ENCODE assay signal across 11 cellular contexts in the genomic region with DNA sequence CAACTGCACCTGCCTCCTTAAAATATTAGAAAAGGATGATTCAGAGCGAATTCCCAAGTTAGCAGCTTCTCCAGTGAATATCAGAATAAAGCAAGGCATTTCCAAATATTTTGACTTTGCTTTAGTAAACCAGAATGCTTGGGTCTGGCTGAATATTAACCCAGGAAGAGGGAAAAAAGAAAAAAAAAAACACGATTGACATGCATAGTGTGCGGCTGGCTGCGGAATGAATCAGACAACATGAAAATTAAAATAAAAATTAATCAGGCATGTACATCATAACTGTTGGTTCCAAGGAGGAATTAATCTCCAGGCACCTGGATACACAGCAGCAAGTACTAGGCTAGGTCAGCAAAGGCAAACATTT.
A peak's percentile ranks its signal among the peaks of the same experiment; 100 is the strongest.
DNase-seq lines count a peak whose midpoint lies in the region; ATAC-seq and TF ChIP-seq lines count a peak whose summit lies in the region.
"Had no signal": no experiment of that assay in that cellular context is flagged by ENCODE, and none has a peak within 500 bp of the region (broad histone marks: within the 10 kb centered on the region; RNA-seq: fewer than 3 reads in every experiment).

No MANE protein-coding gene starts in this region.

- WGBS in gastroesophageal sphincter (ENCODE audit: low coverage in 1 of 2), 2 donors, result 52 to 72% methylated on average over 3 to 4 of the region's 4 CpGs

- DNase-seq in AG04449 (ENCODE audit: low read depth, low spot score), result no peak
- DNase-seq in RWPE1 (ENCODE audit: low spot score), result no peak
- no peak for DNase-seq in DMS153 (lab: John Stamatoyannopoulos, UW)
- DNase-seq in effector CD4-positive, alpha-beta T cell, result no peak
- DNase-seq: activated naive CD8-positive, alpha-beta T cell treated with anti-CD3 and anti-CD28 coated beads, Interleukin-2, amount 10 ng/mL, durations not matched to agents 7 days and 5 days; AML-193 had no signal

- H3K9me3 ChIP-seq in gastroesophageal sphincter, result peaks cover 0 to 2% (median 0%) of the 10 kb centered on the region in 3 donors
- peaks cover 5% of the 10 kb centered on the region for H3K9me3 ChIP-seq in neuron (ENCODE audit: low read length)

- TF ChIP-seq EP300 in gastroesophageal sphincter (IDR thresholded peaks at IDR 0.05), result no peak

- peaks cover 0 to 31% (median 13%) of the 10 kb centered on the region in 3 donors for H3K4me1 ChIP-seq in gastroesophageal sphincter
- peaks cover 41% of the 10 kb centered on the region for H3K4me1 ChIP-seq in neuron (ENCODE audit: insufficient read depth, low read length)

- CTCF ChIA-PET in AG04449 (lab: Yijun Ruan, JAX) (interaction anchor here (0.9 kb wide), 1 partner anchor 106 kb away, joined by 4 read pairs; no protein-coding TSS in a partner anchor), RWPE1 (lab: Yijun Ruan, JAX) (interaction anchor here (0.8 kb wide), 1 partner anchor 29 kb away, joined by 3 read pairs; no protein-coding TSS in a partner anchor)

- TF ChIP-seq CTCF in AG04449 (IDR thresholded peaks at IDR 0.05; ENCODE audit: insufficient read depth, low read length, missing control alignments) (no peak), WI38 (IDR thresholded peaks at IDR 0.05; ENCODE audit: low read depth, low read length) (no peak), gastroesophageal sphincter (IDR thresholded peaks at IDR 0.05) (no peak), RWPE1 (conservative IDR thresholded peaks at IDR 0.05; ENCODE audit: low read depth) (no peak)

- H2AFZ ChIP-seq in neuron (ENCODE audit: low read depth, low read length), result no peak overlapping the region

- H3K27ac ChIP-seq in gastroesophageal sphincter (peak overlapping the region in 3 of 4 donors; percentile 18 to 45 (median 44)), RWPE1 (no peak overlapping the region)

- H3K36me3 ChIP-seq in gastroesophageal sphincter, result no peaks in the 10 kb centered on the region
- H3K36me3 ChIP-seq in neuron (ENCODE audit: insufficient read depth, low read length), result no peaks in the 10 kb centered on the region

- peak overlapping the region; percentile 47 for H3K4me3 ChIP-seq in AG04449 (ENCODE audit: low read depth, low read length)
- H3K4me3 ChIP-seq in WI38 (ENCODE audit: low read depth, low read length), result peak overlapping the region; percentile 56
- peak overlapping the region in 1 of 2 donors; percentile 33 for H3K4me3 ChIP-seq in gastroesophageal sphincter
- peak overlapping the region; percentile 65 for H3K4me3 ChIP-seq in neuron (ENCODE audit: low read length)

- no peak for TF ChIP-seq POLR2A in gastroesophageal sphincter (IDR thresholded peaks at IDR 0.05)

- ATAC-seq in gastroesophageal sphincter (no peak), HG03457 (IDR thresholded peaks at IDR 0.05; ENCODE audit: unreplicated experiment) (no peak)
- ATAC-seq: SK-N-SH treated with all-trans-retinoic acid at 6 μM for 48 hours had no signal

- POLR2A ChIA-PET in AG04449 (lab: Yijun Ruan, JAX), result no interaction called here
- POLR2A ChIA-PET in RWPE1 (lab: Yijun Ruan, JAX; ENCODE audit: low non-redundant PET), result no interaction called here

- H3K27me3 ChIP-seq in gastroesophageal sphincter (no peaks in the 10 kb centered on the region), neuron (ENCODE audit: insufficient read depth, low read length) (no peaks in the 10 kb centered on the region)
